In the genomic region with DNA sequence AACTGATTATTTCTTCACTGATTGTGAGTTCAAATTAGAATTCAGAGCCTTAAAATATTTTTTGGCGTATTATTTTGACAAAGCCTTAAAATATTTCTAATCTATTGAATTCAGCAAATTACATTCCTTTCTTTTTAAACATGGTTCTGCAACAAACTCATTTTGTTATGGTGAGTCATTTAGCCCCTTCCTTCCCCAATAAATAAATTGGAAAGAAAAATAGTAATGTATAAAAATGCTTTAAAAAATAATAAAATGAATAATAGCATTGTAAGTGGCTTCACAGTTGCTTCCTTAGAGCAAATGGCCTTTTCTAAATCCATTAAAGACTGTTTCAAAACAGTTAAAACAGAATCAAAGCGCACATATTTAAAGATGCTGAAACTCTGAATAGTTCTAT, we compare ENCODE assay signal across 16 cellular contexts. TPM values are rescaled to one million over a fixed set of nuclear protein-coding genes. Genes with fewer than 3 reads are reported as not detected.
"Had no signal": no experiment of that assay in that cellular context is flagged by ENCODE, and none has a peak within 500 bp of the region (broad histone marks: within the 10 kb centered on the region; RNA-seq: fewer than 3 reads in every experiment).

No MANE protein-coding gene starts in this region.

- H3K27me3 Mint-ChIP-seq: activated CD8-positive, alpha-beta T cell treated with anti-CD3 and anti-CD28 coated beads for 36 hours; activated naive CD8-positive, alpha-beta T cell treated with anti-CD3 and anti-CD28 coated beads, Interleukin-2, amount 50 U/mL, for 24 hours; effector memory CD8-positive, alpha-beta T cell; natural killer cell treated with Interleukin-12 subunit alpha and Interleukin-12 subunit beta and Interleukin-15 and Interleukin-18, amount 100 ng/mL, for 72 hours; type B pancreatic cell had no signal

- H3K4me3 Mint-ChIP-seq: activated CD8-positive, alpha-beta T cell treated with anti-CD3 and anti-CD28 coated beads for 36 hours; activated naive CD8-positive, alpha-beta T cell treated with anti-CD3 and anti-CD28 coated beads, Interleukin-2, amount 50 U/mL, for 24 hours; activated T-helper 1 cell treated with anti-CD3 and anti-CD28 coated beads, Interleukin-12 subunit alpha, Interleukin-12 subunit beta, Interleukin-2, Interleukin-4 antibody, amounts not matched to agents 30 ng/mL and 10 ng/mL and 1 ng/mL, durations not matched to agents 14 hours and 24 hours and 36 hours; effector memory CD8-positive, alpha-beta T cell; natural killer cell treated with Interleukin-12 subunit alpha and Interleukin-12 subunit beta and Interleukin-15 and Interleukin-18, amount 100 ng/mL, for 72 hours; type B pancreatic cell had no signal

- H3K27ac Mint-ChIP-seq: activated CD8-positive, alpha-beta T cell treated with anti-CD3 and anti-CD28 coated beads for 36 hours; activated naive CD8-positive, alpha-beta T cell treated with anti-CD3 and anti-CD28 coated beads, Interleukin-2, amount 50 U/mL, for 24 hours; activated T-helper 1 cell treated with anti-CD3 and anti-CD28 coated beads, Interleukin-12 subunit alpha, Interleukin-12 subunit beta, Interleukin-2, Interleukin-4 antibody, amounts not matched to agents 30 ng/mL and 10 ng/mL and 1 ng/mL, durations not matched to agents 14 hours and 24 hours and 36 hours; natural killer cell treated with Interleukin-12 subunit alpha and Interleukin-12 subunit beta and Interleukin-15 and Interleukin-18, amount 100 ng/mL, for 72 hours had no signal

- ATAC-seq: activated CD8-positive, alpha-beta T cell treated with anti-CD3 and anti-CD28 coated beads for 36 hours; activated naive CD8-positive, alpha-beta T cell treated with anti-CD3 and anti-CD28 coated beads, Interleukin-2, amount 50 U/mL, for 24 hours; effector memory CD8-positive, alpha-beta T cell; left colon; natural killer cell treated with Interleukin-12 subunit alpha and Interleukin-12 subunit beta and Interleukin-15 and Interleukin-18, amount 100 ng/mL, for 72 hours had no signal

- H3K9me3 Mint-ChIP-seq: activated CD8-positive, alpha-beta T cell treated with anti-CD3 and anti-CD28 coated beads for 36 hours; activated naive CD8-positive, alpha-beta T cell treated with anti-CD3 and anti-CD28 coated beads, Interleukin-2, amount 50 U/mL, for 24 hours; activated T-helper 1 cell treated with anti-CD3 and anti-CD28 coated beads, Interleukin-12 subunit alpha, Interleukin-12 subunit beta, Interleukin-2, Interleukin-4 antibody, amounts not matched to agents 30 ng/mL and 10 ng/mL and 1 ng/mL, durations not matched to agents 14 hours and 24 hours and 36 hours; effector memory CD8-positive, alpha-beta T cell; natural killer cell treated with Interleukin-12 subunit alpha and Interleukin-12 subunit beta and Interleukin-15 and Interleukin-18, amount 100 ng/mL, for 72 hours; type B pancreatic cell had no signal

- DNase-seq: activated CD4-positive, alpha-beta T cell treated with anti-CD3 and anti-CD28 coated beads for 4 hours; activated CD8-positive, alpha-beta T cell treated with anti-CD3 and anti-CD28 coated beads for 36 hours; activated naive CD4-positive, alpha-beta T cell; activated naive CD8-positive, alpha-beta T cell treated with anti-CD3 and anti-CD28 coated beads, Interleukin-2, amount 50 U/mL, for 24 hours; caudate nucleus; effector memory CD8-positive, alpha-beta T cell; foreskin melanocyte; head of caudate nucleus; left colon; nucleus accumbens; stimulated activated CD4-positive, alpha-beta T cell treated with anti-CD3 and anti-CD28 coated beads, Interleukin-2, amount 100 ng/mL, for 48 hours; stimulated activated naive CD4-positive, alpha-beta T cell treated with Interleukin-2 at 50 U/mL for 16 hours had no signal

RNA-seq across cellular contexts. Expression of a gene that starts 37.4 kb away (rescaled TPM):
- total RNA-seq: sciatic nerve had no signal
